ENCODE assay signal across 8 cellular contexts in the genomic region with DNA sequence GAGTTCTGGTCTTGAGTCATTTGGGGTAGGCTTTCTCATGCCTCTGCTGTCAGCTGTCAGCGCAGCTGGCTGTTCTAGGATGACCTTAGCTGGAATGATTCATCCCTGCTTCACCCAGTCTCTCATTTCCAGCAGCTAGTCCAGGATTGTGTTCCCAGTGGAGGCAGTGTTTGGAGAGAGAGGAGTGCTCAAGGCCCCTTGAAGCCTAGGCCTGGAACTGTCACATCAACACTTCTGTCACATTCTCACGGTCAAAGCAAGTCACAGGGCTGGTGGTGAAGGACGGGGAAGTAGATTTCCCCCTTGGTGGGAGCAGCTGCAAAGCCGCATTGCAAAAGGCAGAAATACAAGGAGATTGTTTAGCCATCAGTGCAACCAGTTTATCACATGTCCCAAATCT. TPM values are rescaled to one million over a fixed set of nuclear protein-coding genes. Genes with fewer than 3 reads are reported as not detected.
DNase-seq lines count a peak whose midpoint lies in the region; ATAC-seq and TF ChIP-seq lines count a peak whose summit lies in the region.

No MANE protein-coding gene starts in this region.

- H3K36me3 ChIP-seq in SK-N-MC (ENCODE audit: insufficient read depth, low read length) (no peaks in the 10 kb centered on the region), gastroesophageal sphincter (no peaks in the 10 kb centered on the region)

- intact Hi-C loops in activated CD4-positive, alpha-beta T cell treated with anti-CD3 and anti-CD28 coated beads for 36 hours (cut with DNase I, micrococcal nuclease): no loop called here

- no peak for TF ChIP-seq POLR2A in gastroesophageal sphincter (IDR thresholded peaks at IDR 0.05)

- no peak overlapping the region for H3K9ac ChIP-seq in SK-N-MC (ENCODE audit: insufficient read length)

- H3K27ac ChIP-seq in SK-N-MC (peak overlapping the region; percentile 21; the same call in 1 of the 2 replicates), gastroesophageal sphincter (peak overlapping the region in 3 of 4 donors; percentile 26 to 48 (median 34))

- H3K4me3 Mint-ChIP-seq in activated CD4-positive, alpha-beta T cell treated with anti-CD3 and anti-CD28 coated beads for 36 hours: no peak overlapping the region

- TF ChIP-seq EP300 in gastroesophageal sphincter (IDR thresholded peaks at IDR 0.05): no peak

- H3K9me3 ChIP-seq in SK-N-MC (ENCODE audit: low read depth, low read length) (no peaks in the 10 kb centered on the region), gastroesophageal sphincter (no peaks in the 10 kb centered on the region)

- peaks cover 34% of the 10 kb centered on the region for H3K4me1 Mint-ChIP-seq in activated CD4-positive, alpha-beta T cell treated with anti-CD3 and anti-CD28 coated beads for 36 hours

- DNase-seq in DMS 273 treated with DMSO at 0.1 percent for 48 hours (lab: John Stamatoyannopoulos, UW) (peak; percentile 24), SK-N-MC (ENCODE audit: low read depth, low spot score) (no peak), putamen (ENCODE audit: low spot score) (peak; percentile 52), 8988T (no peak), NCI-H2107 (lab: John Stamatoyannopoulos, UW) (no peak)
- DNase-seq in activated CD4-positive, alpha-beta T cell treated with anti-CD3 and anti-CD28 coated beads for 36 hours: no peak

- H3K27ac Mint-ChIP-seq in activated CD4-positive, alpha-beta T cell treated with anti-CD3 and anti-CD28 coated beads for 36 hours: no peak overlapping the region

- H3K4me1 ChIP-seq in gastroesophageal sphincter: peaks cover 0 to 45% (median 27%) of the 10 kb centered on the region in 3 donors

- no peaks in the 10 kb centered on the region for H3K27me3 ChIP-seq in gastroesophageal sphincter

- 45 to 54% methylated on average over 2 to 4 of the region's 4 CpGs for WGBS in gastroesophageal sphincter (ENCODE audit: low coverage in 1 of 2), 2 donors

- no peaks in the 10 kb centered on the region for H3K27me3 Mint-ChIP-seq in activated CD4-positive, alpha-beta T cell treated with anti-CD3 and anti-CD28 coated beads for 36 hours

- CTCF ChIA-PET in activated CD4-positive, alpha-beta T cell treated with anti-CD3 and anti-CD28 coated beads for 36 hours (lab: Charles Lee): interaction anchor here (0.7 kb wide), 1 partner anchor 201 kb away, joined by 3 read pairs; no protein-coding TSS in a partner anchor

- no peaks in the 10 kb centered on the region for H3K9me3 Mint-ChIP-seq in activated CD4-positive, alpha-beta T cell treated with anti-CD3 and anti-CD28 coated beads for 36 hours (ENCODE audit: low read depth)

- POLR2A ChIA-PET in activated CD4-positive, alpha-beta T cell treated with anti-CD3 and anti-CD28 coated beads for 36 hours (lab: Charles Lee): interaction anchor here (0.7 to 1.4 kb wide), 2 partner anchors 12 to 717 kb away, joined by 3 read pairs; no protein-coding TSS in a partner anchor

- H3K4me3 ChIP-seq in SK-N-MC (no peak overlapping the region), gastroesophageal sphincter (no peak overlapping the region)

- no peaks in the 10 kb centered on the region for H3K36me3 Mint-ChIP-seq in activated CD4-positive, alpha-beta T cell treated with anti-CD3 and anti-CD28 coated beads for 36 hours (ENCODE audit: low read depth)

- ATAC-seq in gastroesophageal sphincter (peak; percentile 72), GM18517 (IDR thresholded peaks at IDR 0.05; ENCODE audit: unreplicated experiment) (no peak)
- no peak for ATAC-seq in activated CD4-positive, alpha-beta T cell treated with anti-CD3 and anti-CD28 coated beads for 36 hours

- no peak for TF ChIP-seq CTCF in gastroesophageal sphincter (IDR thresholded peaks at IDR 0.05)

RNA-seq across cellular contexts. Expression of gene TPT1, which starts 15.2 kb away (rescaled TPM):
- 1,000 to 10,000 TPM; 1,925 to 3,753 (median 2,929) TPM for total RNA-seq in gastroesophageal sphincter
- total RNA-seq in activated CD4-positive, alpha-beta T cell treated with anti-CD3 and anti-CD28 coated beads for 36 hours: 1,000 to 10,000 TPM; 3,408 to 3,964 TPM

Comparison
In these comparisons a context has a peak if more than half of its experiments do, and no peak if none do; other contexts are left out.
1. DNase-seq: peak in DMS 273 treated with DMSO at 0.1 percent for 48 hours (single experiment) and putamen (single experiment); none in SK-N-MC (single experiment), 8988T (single experiment), activated CD4-positive, alpha-beta T cell treated with anti-CD3 and anti-CD28 coated beads for 36 hours (single experiment) and NCI-H2107 (single experiment).